1 cellular context compared by ENCODE assay signal in genomic region chr21:37402251-37402867, GRCh38.
TF ChIP-seq lines count a peak whose summit lies in the region.

No MANE protein-coding gene starts in this region.

TF ChIP-seq in HCT116, 20 proteins besides CTCF, POLR2A, EP300 and RAD21:
- peak; percentile 67; the same call in 1 of the 2 replicates for TF ChIP-seq CBX3 (IDR thresholded peaks at IDR 0.05; ENCODE audit: low read depth)
- TF ChIP-seq TCF7L2 (IDR thresholded peaks at IDR 0.05; ENCODE audit: borderline replicate concordance, extremely low read depth, insufficient read depth, insufficient read length) = no peak
- TF ChIP-seq REST (IDR thresholded peaks at IDR 0.05; ENCODE audit: low read depth) = no peak
- no peak for TF ChIP-seq ZNF274 (IDR thresholded peaks at IDR 0.05; ENCODE audit: low read depth, low read length)
